11 cellular contexts compared by ENCODE assay signal in genomic region chr14:29858299-29858698, GRCh38.
DNase-seq lines count a peak whose midpoint lies in the region; ATAC-seq, FAIRE-seq and TF ChIP-seq lines count a peak whose summit lies in the region.
"Had no signal": no experiment of that assay in that cellular context is flagged by ENCODE, and none has a peak within 500 bp of the region (broad histone marks: within the 10 kb centered on the region; RNA-seq: fewer than 3 reads in every experiment).

No MANE protein-coding gene starts in this region.

- TF ChIP-seq CTCF in D721Med (IDR thresholded peaks at IDR 0.05; ENCODE audit: insufficient read depth, missing control alignments) = no peak

- peak; percentile 67 for FAIRE-seq in D721Med (lab: Jason Lieb, UNC)
- FAIRE-seq: astrocyte had no signal

- DNase-seq in D721Med (ENCODE audit: insufficient read length, low spot score) (no peak), Kasumi-1 (lab: John Stamatoyannopoulos, UW) (peak; percentile 54 to 62), LoVo (ENCODE audit: low spot score) (no peak), NCI-H2196 (lab: John Stamatoyannopoulos, UW; ENCODE audit: unreplicated experiment) (no peak), anterior cingulate cortex (lab: John Stamatoyannopoulos, UW) (no peak), H4 (ENCODE audit: low spot score) (no peak)
- DNase-seq: activated CD4-positive, alpha-beta T cell treated with anti-CD3 and anti-CD28 coated beads for 36 hours; stimulated activated naive CD8-positive, alpha-beta T cell treated with anti-CD3 and anti-CD28 coated beads, Interleukin-15, Interleukin-2, amounts not matched to agents 100 U/mL and 50 U/mL, for 24 hours had no signal

- ATAC-seq in GM19372 (IDR thresholded peaks at IDR 0.05; ENCODE audit: low read depth, unreplicated experiment) (peak; percentile 91), HG02885 (IDR thresholded peaks at IDR 0.05; ENCODE audit: poor library complexity, unreplicated experiment) (peak; percentile 92)
- ATAC-seq: activated CD4-positive, alpha-beta T cell treated with anti-CD3 and anti-CD28 coated beads for 36 hours had no signal

Comparison
In these comparisons a context has a peak if more than half of its experiments do, and no peak if none do; other contexts are left out.
1. DNase-seq: peak in Kasumi-1 (2 of 2); none in D721Med (single experiment), LoVo (single experiment), NCI-H2196 (single experiment), anterior cingulate cortex (0 of 58) and H4 (single experiment).